Comparison of ENCODE assay signal across 11 cellular contexts in the genomic region with DNA sequence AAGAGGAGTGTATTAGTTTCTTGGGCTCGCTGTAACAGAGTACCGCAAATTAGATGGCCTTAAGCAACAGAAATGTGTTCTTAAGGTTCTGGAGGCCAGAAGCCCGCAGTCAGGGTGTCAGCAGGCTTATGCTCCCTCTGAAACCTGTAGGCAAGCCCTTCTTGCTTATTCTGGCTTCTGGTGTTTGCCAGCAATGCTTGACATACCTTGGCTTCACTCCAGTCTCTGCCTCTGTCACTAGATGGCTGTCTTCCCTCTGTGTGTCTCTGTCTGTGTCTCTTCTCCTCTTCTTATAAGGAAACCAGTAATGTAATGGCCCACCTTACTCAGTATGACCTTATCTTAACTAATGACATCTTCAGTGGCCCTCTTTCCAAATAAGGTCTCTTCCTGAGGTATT.
DNase-seq lines count a peak whose midpoint lies in the region; ATAC-seq and TF ChIP-seq lines count a peak whose summit lies in the region.
"Had no signal": no experiment of that assay in that cellular context is flagged by ENCODE, and none has a peak within 500 bp of the region (broad histone marks: within the 10 kb centered on the region; RNA-seq: fewer than 3 reads in every experiment).

No MANE protein-coding gene starts in this region.

- H3K9me3 Mint-ChIP-seq in WTC11 (no peaks in the 10 kb centered on the region), glutamatergic neuron (ENCODE audit: unreplicated experiment) (peaks cover 2% of the 10 kb centered on the region)

- H3K27ac ChIP-seq in ACC112 (ENCODE audit: low read depth, low read length) = peak overlapping the region; percentile 11
- H3K27ac ChIP-seq: skin epidermis, thoracic aorta had no signal

- H3K27ac Mint-ChIP-seq in WTC11 (no peak overlapping the region), glutamatergic neuron (ENCODE audit: unreplicated experiment) (no peak overlapping the region)

- H3K79me2 ChIP-seq in ACC112 (ENCODE audit: control insufficient read depth, insufficient read depth, low read length, unreplicated experiment) = no peaks in the 10 kb centered on the region

- TF ChIP-seq CTCF in WTC11 (IDR thresholded peaks at IDR 0.05) = no peak
- TF ChIP-seq CTCF in glutamatergic neuron (IDR thresholded peaks at IDR 0.05; ENCODE audit: partially characterized antibody, unreplicated experiment) = no peak

- ATAC-seq in WTC11 = peak; percentile 94
- ATAC-seq in GM21723 (IDR thresholded peaks at IDR 0.05; ENCODE audit: unreplicated experiment) = no peak

- H3K27me3 ChIP-seq in ACC112 (ENCODE audit: insufficient read depth, low read length) = no peaks in the 10 kb centered on the region

- in situ Hi-C loops in KBM-7 (cut with MboI; ENCODE audit: low pct_unique_long_range_greater_than_20kb, low sequenced_read_pairs) = no loop called here

- no peak overlapping the region for H3K4me3 ChIP-seq in ACC112 (ENCODE audit: low read depth, low read length)
- H3K4me3 ChIP-seq: skin epidermis, thoracic aorta had no signal

- H3K36me3 Mint-ChIP-seq in WTC11 (no peaks in the 10 kb centered on the region), glutamatergic neuron (ENCODE audit: unreplicated experiment) (no peaks in the 10 kb centered on the region)

- no peaks in the 10 kb centered on the region for H3K27me3 Mint-ChIP-seq in WTC11 (ENCODE audit: low read depth)
- peaks cover 2% of the 10 kb centered on the region for H3K27me3 Mint-ChIP-seq in glutamatergic neuron (ENCODE audit: unreplicated experiment)

- no peak overlapping the region for H3K4me3 Mint-ChIP-seq in WTC11
- no peak overlapping the region for H3K4me3 Mint-ChIP-seq in glutamatergic neuron (ENCODE audit: unreplicated experiment)

- peaks cover 16% of the 10 kb centered on the region for H3K4me1 ChIP-seq in ACC112 (ENCODE audit: control insufficient read depth, insufficient read depth, low read length, unreplicated experiment)

- peak; percentile 10 for DNase-seq in HT1080 (ENCODE audit: low read depth)
- no peak for DNase-seq in WTC11 (ENCODE audit: low spot score)
- DNase-seq in iris pigment epithelial cell (ENCODE audit: low read depth) = peak; percentile 71
- DNase-seq in middle frontal gyrus (ENCODE audit: extremely low spot score, low spot score) = no peak
- DNase-seq in glutamatergic neuron = no peak
- DNase-seq in KBM-7 = no peak
- DNase-seq: activated gamma-delta T cell had no signal

- H2AFZ ChIP-seq in ACC112 (ENCODE audit: low read length, unreplicated experiment) = no peak overlapping the region

- POLR2A ChIA-PET in WTC11 (lab: Charles Lee) = no interaction called here

- CTCF ChIA-PET in WTC11 (lab: Charles Lee) = no interaction called here

- H3K36me3 ChIP-seq in ACC112 (ENCODE audit: insufficient read depth, low read length) = no peaks in the 10 kb centered on the region
- H3K36me3 ChIP-seq: thoracic aorta had no signal

- H3K4me1 Mint-ChIP-seq in WTC11 (peaks cover 3% of the 10 kb centered on the region; the same call in 1 of the 2 replicates), glutamatergic neuron (ENCODE audit: low read depth, unreplicated experiment) (no peaks in the 10 kb centered on the region)

TF ChIP-seq in WTC11, 78 proteins besides CTCF, POLR2A, EP300 and RAD21:
- TF ChIP-seq NFYB (CRISPR knock-in tag; conservative IDR thresholded peaks at IDR 0.05; ENCODE audit: low read depth) = no peak
- no peak for TF ChIP-seq ZNF263 (CRISPR knock-in tag; IDR thresholded peaks at IDR 0.05; ENCODE audit: low read depth)
- TF ChIP-seq OVOL2 (CRISPR knock-in tag; IDR thresholded peaks at IDR 0.05; ENCODE audit: borderline replicate concordance) = no peak
TF ChIP-seq in WTC11: peak in this region for 0.

Comparison
In these comparisons a context has a peak if more than half of its experiments do, and no peak if none do; other contexts are left out.
1. DNase-seq: peak in HT1080 (single experiment) and iris pigment epithelial cell (single experiment); none in WTC11 (single experiment), middle frontal gyrus (single experiment), glutamatergic neuron (single experiment) and KBM-7 (single experiment).